8 cellular contexts compared by ENCODE assay signal in genomic region chr5:148805323-148806290, GRCh38. TPM values are rescaled to one million over a fixed set of nuclear protein-coding genes. Genes with fewer than 3 reads are reported as not detected.
DNase-seq lines count a peak whose midpoint lies in the region; ATAC-seq and TF ChIP-seq lines count a peak whose summit lies in the region.

No MANE protein-coding gene starts in this region.

- H3K36me3 ChIP-seq in right atrium auricular region (no peaks in the 10 kb centered on the region), thyroid gland (no peaks in the 10 kb centered on the region)

- intact Hi-C loops in thyroid gland (cut with DNase I) = no loop called here

- H3K27me3 ChIP-seq in right atrium auricular region (no peaks in the 10 kb centered on the region), thyroid gland (no peaks in the 10 kb centered on the region)

- H3K4me3 ChIP-seq in right atrium auricular region (no peak overlapping the region), thyroid gland (replicated peaks in 1 of 3) (no peak overlapping the region)

- no peak for TF ChIP-seq POLR2A in thyroid gland (IDR thresholded peaks at IDR 0.05)

- 66 to 67% methylated on average over 7 of the region's 7 CpGs for WGBS in thyroid gland, 2 donors

- no peak for TF ChIP-seq CTCF in right atrium auricular region (IDR thresholded peaks at IDR 0.05)
- no peak for TF ChIP-seq CTCF in thyroid gland (IDR thresholded peaks at IDR 0.05)

- H3K4me1 ChIP-seq in right atrium auricular region = peaks cover 0 to 37% of the 10 kb centered on the region in 2 donors
- peaks cover 10 to 14% of the 10 kb centered on the region in 2 donors for H3K4me1 ChIP-seq in thyroid gland

- ATAC-seq in GM18511 (IDR thresholded peaks at IDR 0.05; ENCODE audit: unreplicated experiment) = peak; percentile 36
- ATAC-seq in HG03039 (IDR thresholded peaks at IDR 0.05; ENCODE audit: unreplicated experiment) = peak; percentile 36

- H3K27ac ChIP-seq in right atrium auricular region = peak overlapping the region; percentile 60 to 80
- no peak overlapping the region for H3K27ac ChIP-seq in thyroid gland

- DNase-seq in 8988T = peak; percentile 27
- DNase-seq in RKO (ENCODE audit: low spot score) = peak; percentile 35
- no peak for DNase-seq in right atrium auricular region (ENCODE audit: low spot score)
- no peak for DNase-seq in NCI-H1048 (lab: John Stamatoyannopoulos, UW)
- no peak for DNase-seq in thyroid gland
- DNase-seq in middle frontal gyrus (ENCODE audit: extremely low spot score, low spot score) = no peak

- H3K9me3 ChIP-seq in right atrium auricular region (no peaks in the 10 kb centered on the region), thyroid gland (no peaks in the 10 kb centered on the region)

RNA-seq across cellular contexts. Expression of gene ADRB2, which starts 20.8 kb away (rescaled TPM):
- total RNA-seq in right atrium auricular region = 1 to 10 TPM; 7.3 to 7.7 TPM
- 1 to 10 TPM; 1.1 to 5.1 (median 4.2) TPM for total RNA-seq in thyroid gland

Comparison
In these comparisons a context has a peak if more than half of its experiments do, and no peak if none do; other contexts are left out.
1. DNase-seq: peak in 8988T (single experiment) and RKO (single experiment); none in right atrium auricular region (single experiment), NCI-H1048 (single experiment), thyroid gland (0 of 2) and middle frontal gyrus (single experiment).
2. H3K27ac ChIP-seq: peak in right atrium auricular region (2 of 2); none in thyroid gland (0 of 3).